ENCODE assay signal across 9 cellular contexts in genomic region chr4:181952478-181952877, GRCh38.
DNase-seq lines count a peak whose midpoint lies in the region; ATAC-seq and TF ChIP-seq lines count a peak whose summit lies in the region.
"Had no signal": no experiment of that assay in that cellular context is flagged by ENCODE, and none has a peak within 500 bp of the region (broad histone marks: within the 10 kb centered on the region; RNA-seq: fewer than 3 reads in every experiment).

No MANE protein-coding gene starts in this region.

- POLR2A ChIA-PET in AG04449 (lab: Yijun Ruan, JAX), result no interaction called here

- H3K9me3 ChIP-seq in WERI-Rb-1 (ENCODE audit: severe bottlenecking), result no peaks in the 10 kb centered on the region

- in situ Hi-C loops in brain microvascular endothelial cell (cut with HindIII; ENCODE audit: low pct_ligation_motif_present, low sequenced_read_pairs), result no loop called here

- CTCF ChIA-PET in AG04449 (lab: Yijun Ruan, JAX), result no interaction called here

- no peaks in the 10 kb centered on the region for H3K27me3 ChIP-seq in brain microvascular endothelial cell (replicated peaks)
- peaks cover 3% of the 10 kb centered on the region for H3K27me3 ChIP-seq in WERI-Rb-1 (ENCODE audit: insufficient read depth, low read depth, severe bottlenecking)

- ATAC-seq in left colon, result peak; percentile 89
- no peak for ATAC-seq in GM21447 (IDR thresholded peaks at IDR 0.05; ENCODE audit: unreplicated experiment)
- ATAC-seq in GM21515 (IDR thresholded peaks at IDR 0.05; ENCODE audit: unreplicated experiment), result no peak

- intact Hi-C loops in left colon (cut with DNase I, micrococcal nuclease), result no loop called here

- peak overlapping the region; percentile 89 for H3K27ac ChIP-seq in brain microvascular endothelial cell
- H3K27ac ChIP-seq in WERI-Rb-1, result no peak overlapping the region

- TF ChIP-seq CTCF in AG04449 (IDR thresholded peaks at IDR 0.05; ENCODE audit: insufficient read depth, low read length, missing control alignments), result no peak
- TF ChIP-seq CTCF in brain microvascular endothelial cell (IDR thresholded peaks at IDR 0.05; ENCODE audit: low read depth, low read length, missing control alignments), result no peak
- TF ChIP-seq CTCF in WERI-Rb-1 (IDR thresholded peaks at IDR 0.05; ENCODE audit: low read depth, low read length), result no peak

- no peak overlapping the region for H3K4me3 ChIP-seq in AG04449 (ENCODE audit: low read depth, low read length)
- no peak overlapping the region for H3K4me3 ChIP-seq in brain microvascular endothelial cell (ENCODE audit: low read depth, low read length)
- no peak overlapping the region for H3K4me3 ChIP-seq in WERI-Rb-1 (ENCODE audit: low read depth, low read length)

- H3K36me3 ChIP-seq in brain microvascular endothelial cell (replicated peaks) (no peaks in the 10 kb centered on the region), WERI-Rb-1 (no peaks in the 10 kb centered on the region)

- DNase-seq in AG04449 (ENCODE audit: low read depth, low spot score) (peak; percentile 86), HT1080 (ENCODE audit: low read depth) (peak; percentile 94), brain microvascular endothelial cell (peak; percentile 89), left colon (peak; percentile 10 to 44), NCI-H146 treated with DMSO at 0.1 percent for 48 hours (lab: John Stamatoyannopoulos, UW; ENCODE audit: unreplicated experiment) (no peak), WERI-Rb-1 (no peak)
- DNase-seq: NCI-H1694 treated with DMSO at 0.1 percent for 48 hours had no signal

Comparison
In these comparisons a context has a peak if more than half of its experiments do, and no peak if none do; other contexts are left out.
1. DNase-seq: peak in AG04449 (single experiment), HT1080 (single experiment), brain microvascular endothelial cell (single experiment) and left colon (2 of 2); none in NCI-H146 treated with DMSO at 0.1 percent for 48 hours (single experiment) and WERI-Rb-1 (single experiment).